20 cellular contexts compared by ENCODE assay signal in the genomic region with DNA sequence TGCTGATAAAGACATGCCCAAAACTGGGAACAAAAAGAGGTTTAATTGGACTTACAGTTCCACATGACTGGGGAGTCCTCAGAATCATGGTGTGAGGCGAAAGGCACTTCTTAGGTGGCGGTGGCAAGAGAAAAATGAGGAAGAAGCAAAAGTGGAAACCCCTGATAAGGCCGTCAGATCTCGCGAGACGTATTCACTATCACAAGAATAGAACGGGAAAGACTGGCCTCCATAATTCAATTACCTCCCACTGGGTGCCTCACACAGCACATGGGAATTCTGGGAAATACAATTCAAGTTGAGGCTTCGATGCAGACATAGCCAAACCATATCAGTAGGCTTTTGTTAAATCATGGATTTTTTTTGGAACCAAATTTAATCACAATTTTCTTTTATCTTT. TPM values are rescaled to one million over a fixed set of nuclear protein-coding genes. Genes with fewer than 3 reads are reported as not detected.
DNase-seq lines count a peak whose midpoint lies in the region; ATAC-seq and TF ChIP-seq lines count a peak whose summit lies in the region.
"Had no signal": no experiment of that assay in that cellular context is flagged by ENCODE, and none has a peak within 500 bp of the region (broad histone marks: within the 10 kb centered on the region; RNA-seq: fewer than 3 reads in every experiment).

No MANE protein-coding gene starts in this region.

- peaks cover 93% of the 10 kb centered on the region for H3K4me1 Mint-ChIP-seq in activated naive CD4-positive, alpha-beta T cell treated with anti-CD3 and anti-CD28 coated beads, Interleukin-2, amount 50 U/mL, for 24 hours
- H3K4me1 Mint-ChIP-seq in T-helper 17 cell (peaks cover 52% of the 10 kb centered on the region), osteocyte (ENCODE audit: unreplicated experiment) (no peaks in the 10 kb centered on the region)

- no peaks in the 10 kb centered on the region for H3K9me3 Mint-ChIP-seq in activated naive CD4-positive, alpha-beta T cell treated with anti-CD3 and anti-CD28 coated beads, Interleukin-2, amount 50 U/mL, for 24 hours
- H3K9me3 Mint-ChIP-seq in activated naive CD4-positive, alpha-beta T cell treated with anti-CD3 and anti-CD28 coated beads, Interleukin-2, amount 50 U/mL, for 72 hours = no peaks in the 10 kb centered on the region
- no peaks in the 10 kb centered on the region for H3K9me3 Mint-ChIP-seq in osteocyte (ENCODE audit: unreplicated experiment)
- H3K9me3 Mint-ChIP-seq: HFFc6 had no signal

- H3K4me3 ChIP-seq in effector memory CD4-positive, alpha-beta T cell (ENCODE audit: insufficient read depth, low read depth, low read length, poor library complexity, severe bottlenecking) = no peak overlapping the region
- H3K4me3 ChIP-seq: ovary had no signal

- peaks cover 70% of the 10 kb centered on the region for H3K4me1 ChIP-seq in effector memory CD4-positive, alpha-beta T cell (ENCODE audit: control insufficient read depth, insufficient read depth, low read length, poor library complexity, severe bottlenecking)

- TF ChIP-seq CTCF in osteocyte (IDR thresholded peaks at IDR 0.05) (no peak), omental fat pad (IDR thresholded peaks at IDR 0.05) (no peak)

- peak overlapping the region; percentile 64 for H3K27ac ChIP-seq in effector memory CD4-positive, alpha-beta T cell (ENCODE audit: insufficient read depth, low read length, poor library complexity, severe bottlenecking)
- H3K27ac ChIP-seq: ovary had no signal

- H3K27ac Mint-ChIP-seq in activated naive CD4-positive, alpha-beta T cell treated with anti-CD3 and anti-CD28 coated beads, Interleukin-2, amount 50 U/mL, for 24 hours = peak overlapping the region; percentile 90
- no peak overlapping the region for H3K27ac Mint-ChIP-seq in activated naive CD4-positive, alpha-beta T cell treated with anti-CD3 and anti-CD28 coated beads, Interleukin-2, amount 50 U/mL, for 72 hours
- peak overlapping the region; percentile 95 for H3K27ac Mint-ChIP-seq in T-helper 17 cell
- no peak overlapping the region for H3K27ac Mint-ChIP-seq in osteocyte (ENCODE audit: unreplicated experiment)
- H3K27ac Mint-ChIP-seq: HFFc6 had no signal

- H3K4me3 Mint-ChIP-seq in activated naive CD4-positive, alpha-beta T cell treated with anti-CD3 and anti-CD28 coated beads, Interleukin-2, amount 50 U/mL, for 24 hours = peak overlapping the region; percentile 51
- H3K4me3 Mint-ChIP-seq in T-helper 17 cell (peak overlapping the region; percentile 42), osteocyte (ENCODE audit: unreplicated experiment) (no peak overlapping the region)
- H3K4me3 Mint-ChIP-seq: HFFc6 had no signal

- peaks cover 45% of the 10 kb centered on the region for H3K36me3 Mint-ChIP-seq in activated naive CD4-positive, alpha-beta T cell treated with anti-CD3 and anti-CD28 coated beads, Interleukin-2, amount 50 U/mL, for 24 hours
- H3K36me3 Mint-ChIP-seq in activated naive CD4-positive, alpha-beta T cell treated with anti-CD3 and anti-CD28 coated beads, Interleukin-2, amount 50 U/mL, for 72 hours = peaks cover 15 to 68% of the 10 kb centered on the region in 2 donors
- H3K36me3 Mint-ChIP-seq in T-helper 17 cell (ENCODE audit: low read depth) = peaks cover 19% of the 10 kb centered on the region
- H3K36me3 Mint-ChIP-seq in osteocyte (ENCODE audit: unreplicated experiment) = peaks cover 58% of the 10 kb centered on the region

- H3K27me3 ChIP-seq in effector memory CD4-positive, alpha-beta T cell (replicated peaks; ENCODE audit: control insufficient read depth, insufficient read depth, low read length, poor library complexity, severe bottlenecking) = no peaks in the 10 kb centered on the region
- H3K27me3 ChIP-seq: ovary had no signal

- peaks cover 31% of the 10 kb centered on the region for H3K36me3 ChIP-seq in effector memory CD4-positive, alpha-beta T cell (ENCODE audit: control insufficient read depth, insufficient read depth, low read length)
- H3K36me3 ChIP-seq: ovary had no signal

- no peak for ATAC-seq in activated naive CD4-positive, alpha-beta T cell treated with anti-CD3 and anti-CD28 coated beads, Interleukin-2, amount 50 U/mL, for 72 hours
- ATAC-seq in T-helper 17 cell (no peak), omental fat pad (ENCODE audit: low FRiP score) (no peak)
- ATAC-seq: left ventricle myocardium superior, Right ventricle myocardium inferior, sciatic nerve had no signal

- DNase-seq in activated naive CD4-positive, alpha-beta T cell treated with anti-CD3 and anti-CD28 coated beads, Interleukin-2, amount 50 U/mL, for 72 hours (ENCODE audit: low spot score in 2 of 2) = no peak
- DNase-seq in T-helper 17 cell (no peak), DMS53 (lab: John Stamatoyannopoulos, UW) (no peak), osteocyte (ENCODE audit: extremely low spot score, unreplicated experiment) (no peak), omental fat pad (ENCODE audit: low spot score) (no peak)
- DNase-seq in effector memory CD4-positive, alpha-beta T cell = no peak
- no peak for DNase-seq in stimulated activated CD4-positive, alpha-beta T cell treated with anti-CD3 and anti-CD28 coated beads, Interleukin-1b, Interleukin-23, amount 100 ng/mL, for 48 hours
- DNase-seq: activated CD4-positive, CD25-positive, alpha-beta regulatory T cell treated with anti-CD3 and anti-CD28 coated beads, Interleukin-2, amount 50 U/mL, for 72 hours; activated T-cell treated with anti-CD3 and anti-CD28 coated beads, Interleukin-2, amount 50 U/mL, for 1 hour; cerebellar nuclear complex; GF-D8; head of caudate nucleus; HFFc6; KBM-7; left ventricle myocardium superior; NCI-H2029 treated with DMSO at 0.1 percent for 48 hours; ovary had no signal

- no peaks in the 10 kb centered on the region for H3K9me3 ChIP-seq in T-helper 17 cell (ENCODE audit: control insufficient read depth, low read length, poor library complexity, severe bottlenecking)
- H3K9me3 ChIP-seq in effector memory CD4-positive, alpha-beta T cell (ENCODE audit: control insufficient read depth, low read length) = no peaks in the 10 kb centered on the region
- H3K9me3 ChIP-seq: ovary had no signal

- H3K27me3 Mint-ChIP-seq in activated naive CD4-positive, alpha-beta T cell treated with anti-CD3 and anti-CD28 coated beads, Interleukin-2, amount 50 U/mL, for 24 hours = no peaks in the 10 kb centered on the region
- no peaks in the 10 kb centered on the region for H3K27me3 Mint-ChIP-seq in T-helper 17 cell
- H3K27me3 Mint-ChIP-seq in osteocyte (ENCODE audit: unreplicated experiment) = no peaks in the 10 kb centered on the region

RNA-seq across cellular contexts. Expression of a gene that starts 24.4 kb away (rescaled TPM):
- 10 to 100 TPM; 81.1 to 84.7 TPM for total RNA-seq in activated naive CD4-positive, alpha-beta T cell treated with anti-CD3 and anti-CD28 coated beads, Interleukin-2, amount 50 U/mL, for 72 hours
- total RNA-seq in T-helper 17 cell (100 to 1,000 TPM; 168 to 195 TPM), osteocyte (43.4 and 47.7 TPM in 2 replicates), omental fat pad (10 to 100 TPM; 54.4 to 97.4 (median 80.1) TPM)

RNA-seq across cellular contexts. Expression of a gene that starts 44.4 kb away (rescaled TPM):
- 10 to 100 TPM; 21.6 to 38.1 TPM for total RNA-seq in activated naive CD4-positive, alpha-beta T cell treated with anti-CD3 and anti-CD28 coated beads, Interleukin-2, amount 50 U/mL, for 72 hours
- total RNA-seq in T-helper 17 cell (10 to 100 TPM; 28.5 to 32.4 TPM), osteocyte (27.3 and 29.2 TPM in 2 replicates), omental fat pad (10 to 100 TPM; 22.6 to 57.4 (median 37.6) TPM)

Comparison
In these comparisons a context has a peak if more than half of its experiments do, and no peak if none do; other contexts are left out.
1. H3K27ac Mint-ChIP-seq: peak in activated naive CD4-positive, alpha-beta T cell treated with anti-CD3 and anti-CD28 coated beads, Interleukin-2, amount 50 U/mL, for 24 hours (single experiment) and T-helper 17 cell (single experiment); none in activated naive CD4-positive, alpha-beta T cell treated with anti-CD3 and anti-CD28 coated beads, Interleukin-2, amount 50 U/mL, for 72 hours (0 of 2) and osteocyte (single experiment).